In the genomic region with DNA sequence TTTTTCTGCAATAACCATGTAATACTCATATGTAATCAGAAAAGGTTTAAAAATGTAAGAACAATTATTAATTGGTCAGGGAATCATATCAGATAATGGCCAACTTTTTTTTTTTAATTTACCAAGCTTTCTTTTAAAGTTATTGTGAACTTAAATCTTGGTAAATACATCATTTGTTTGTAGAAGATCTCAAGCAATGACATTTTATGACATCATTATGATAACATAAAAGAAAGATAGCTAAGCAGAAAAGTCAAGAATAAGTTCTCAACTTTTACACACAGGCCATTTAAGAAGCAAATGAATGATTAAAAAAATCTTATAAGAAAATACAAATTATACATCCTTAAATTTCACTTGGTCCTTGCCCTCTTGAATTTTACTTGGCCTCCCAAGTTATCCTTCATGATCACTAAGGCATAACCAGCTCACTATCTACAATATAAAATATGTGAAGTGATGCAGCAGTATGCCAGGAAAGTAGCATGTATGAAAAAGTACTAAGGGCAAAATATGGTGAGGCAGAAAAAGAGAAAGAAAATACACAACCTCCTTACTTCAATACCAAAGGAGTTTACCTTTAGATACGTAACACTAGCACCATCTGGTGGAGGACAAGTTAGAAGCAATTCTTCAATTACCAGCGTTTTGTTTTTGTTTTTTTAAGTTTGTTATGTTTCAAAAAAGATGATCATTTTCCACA, we compare ENCODE assay signal across 2 cellular contexts.
TF ChIP-seq lines count a peak whose summit lies in the region.

No MANE protein-coding gene starts in this region.

TF ChIP-seq in endothelial cell of umbilical vein, 7 proteins besides CTCF, POLR2A, EP300 and RAD21:
- no peak for TF ChIP-seq EZH2 (IDR thresholded peaks at IDR 0.05; ENCODE audit: borderline replicate concordance, low read depth, low read length, severe bottlenecking)

TF ChIP-seq in neural cell, 6 proteins besides CTCF, POLR2A, EP300 and RAD21:
- TF ChIP-seq MXI1 (conservative IDR thresholded peaks at IDR 0.05; ENCODE audit: poor library complexity, severe bottlenecking) (no peak), SMC3 (conservative IDR thresholded peaks at IDR 0.05; ENCODE audit: poor library complexity) (peak; percentile 98), TAF1 (IDR thresholded peaks at IDR 0.05; ENCODE audit: low read depth) (no peak)
